18 cellular contexts compared by ENCODE assay signal in the genomic region with DNA sequence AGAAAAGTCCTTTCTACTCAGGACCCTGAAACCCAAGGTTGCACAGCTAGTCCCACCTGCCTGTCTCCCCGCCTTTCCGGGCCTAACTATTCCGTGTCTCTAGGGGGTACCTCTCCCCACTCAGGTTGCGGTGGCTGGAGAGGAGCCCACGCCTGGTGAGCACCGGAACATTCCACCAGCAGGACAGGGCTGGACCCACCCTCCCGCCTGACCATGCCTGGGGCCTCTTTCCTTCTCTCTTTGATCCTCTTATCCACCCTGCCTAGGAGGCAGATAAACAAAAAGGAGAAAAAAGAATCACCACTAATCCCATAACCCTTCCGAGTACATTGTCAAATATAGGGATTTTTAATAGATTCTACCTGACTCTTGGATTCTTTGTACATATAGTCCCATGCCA. TPM values are rescaled to one million over a fixed set of nuclear protein-coding genes. Genes with fewer than 3 reads are reported as not detected.
A peak's percentile ranks its signal among the peaks of the same experiment; 100 is the strongest.
DNase-seq lines count a peak whose midpoint lies in the region; ATAC-seq, FAIRE-seq and TF ChIP-seq lines count a peak whose summit lies in the region.
"Had no signal": no experiment of that assay in that cellular context is flagged by ENCODE, and none has a peak within 500 bp of the region (broad histone marks: within the 10 kb centered on the region; RNA-seq: fewer than 3 reads in every experiment).

No MANE protein-coding gene starts in this region.

- H3K23ac ChIP-seq in H1 (ENCODE audit: insufficient read length), result no peak overlapping the region

- 80% methylated on average over 7 of the region's 8 CpGs; no CpG with 5 or more reads in 1 of the 2 experiments for WGBS in H1 (ENCODE audit: extremely low coverage in 1 of 2, insufficient coverage in 1 of 2, insufficient read length in 1 of 2, insufficient replicate concordance in 2 of 2, low coverage in 1 of 2, low lambda C conversion rate in 2 of 2, missing lambda C conversion rate in 1 of 2), 2 experiments
- 41 to 67% (median 57%) methylated on average over 7 to 8 of the region's 8 CpGs for WGBS in stomach, 5 donors

- no peak for DNase-seq in activated CD4-positive, alpha-beta memory T cell treated with anti-CD3 and anti-CD28 coated beads, Interleukin-2, amount 10 ng/mL, durations not matched to agents 7 days and 5 days
- no peak for DNase-seq in activated CD4-positive, alpha-beta memory T cell treated with anti-CD3 and anti-CD28 coated beads for 36 hours
- DNase-seq in CD8-positive, alpha-beta memory T cell, result no peak
- DNase-seq in H1 (ENCODE audit: low read depth in 1 of 2, low spot score in 2 of 2) (no peak), stomach (no peak), kidney (no peak)
- no peak for DNase-seq in activated CD8-positive, alpha-beta memory T cell treated with anti-CD3 and anti-CD28 coated beads, Interleukin-2, amount 50 U/mL, for 4 hours
- DNase-seq: DMS79 treated with DMSO at 0.1 percent for 48 hours, HFFc6, MG63, NCI-H1105, NCI-H187, Right ventricle myocardium superior had no signal

- peaks cover 5 to 6% of the 10 kb centered on the region in 2 experiments for H4K20me1 ChIP-seq in H1 (replicated peaks in 1 of 2; ENCODE audit: control insufficient read depth in 1 of 2, insufficient read depth in 2 of 2, low read length in 2 of 2)

- no peak overlapping the region for H3K4me3 Mint-ChIP-seq in activated CD4-positive, alpha-beta memory T cell treated with anti-CD3 and anti-CD28 coated beads, Interleukin-2, amount 10 ng/mL, durations not matched to agents 7 days and 5 days
- no peak overlapping the region for H3K4me3 Mint-ChIP-seq in activated CD4-positive, alpha-beta memory T cell treated with anti-CD3 and anti-CD28 coated beads for 36 hours
- peak overlapping the region in 1 of 7 donors; percentile 54 for H3K4me3 Mint-ChIP-seq in CD8-positive, alpha-beta memory T cell
- H3K4me3 Mint-ChIP-seq: HFFc6 had no signal

- H3K14ac ChIP-seq in H1 (ENCODE audit: insufficient read length), result no peak overlapping the region

- no peak overlapping the region for H2BK120ac ChIP-seq in H1 (replicated peaks; ENCODE audit: low read depth, low read length)

- TF ChIP-seq CTCF in H1 (IDR thresholded peaks at IDR 0.05; ENCODE audit: control extremely low read depth in 1 of 3, insufficient read depth in 1 of 3, low read depth in 1 of 3, low read length in 3 of 3), result no peak
- no peak for TF ChIP-seq CTCF in stomach (IDR thresholded peaks at IDR 0.05)
- TF ChIP-seq CTCF in kidney (IDR thresholded peaks at IDR 0.05; ENCODE audit: borderline replicate concordance, extremely low read depth, insufficient read depth), result no peak

- peak overlapping the region; percentile 49 for H3K27ac Mint-ChIP-seq in activated CD4-positive, alpha-beta memory T cell treated with anti-CD3 and anti-CD28 coated beads, Interleukin-2, amount 10 ng/mL, durations not matched to agents 7 days and 5 days
- no peak overlapping the region for H3K27ac Mint-ChIP-seq in activated CD4-positive, alpha-beta memory T cell treated with anti-CD3 and anti-CD28 coated beads for 36 hours
- H3K27ac Mint-ChIP-seq in CD8-positive, alpha-beta memory T cell, result peak overlapping the region in 7 of 8 donors; percentile 22 to 91 (median 76)
- H3K27ac Mint-ChIP-seq: HFFc6 had no signal

- no peak overlapping the region for H3K56ac ChIP-seq in H1 (replicated peaks; ENCODE audit: insufficient read length, low read depth, low read length)

- H2BK20ac ChIP-seq in H1 (ENCODE audit: low read length), result no peak overlapping the region

- no peak overlapping the region for H2BK5ac ChIP-seq in H1 (ENCODE audit: low read depth, low read length)

- no peak overlapping the region for H3K4ac ChIP-seq in H1 (replicated peaks; ENCODE audit: insufficient read length, low read depth, low read length)

- TF ChIP-seq RAD21 in H1 (IDR thresholded peaks at IDR 0.05 in 1 of 2, conservative IDR thresholded peaks at IDR 0.05 in 1 of 2; ENCODE audit: low read depth in 2 of 2, low read length in 2 of 2), result no peak

- TF ChIP-seq EP300 in H1 (IDR thresholded peaks at IDR 0.05; ENCODE audit: borderline replicate concordance in 1 of 2, low read depth in 2 of 2, low read length in 2 of 2) (no peak), stomach (IDR thresholded peaks at IDR 0.05) (no peak)

- no peak overlapping the region for H2BK15ac ChIP-seq in H1 (ENCODE audit: low read length)

- no peaks in the 10 kb centered on the region for H3K36me3 ChIP-seq in CD8-positive, alpha-beta memory T cell (ENCODE audit: insufficient read depth, low read length)
- H3K36me3 ChIP-seq in H1 (ENCODE audit: control insufficient read depth in 2 of 4, insufficient read depth in 4 of 4, low read length in 3 of 4) (no peaks in the 10 kb centered on the region), stomach (peaks cover 0 to 31% (median 10%) of the 10 kb centered on the region in 4 donors), kidney (ENCODE audit: control insufficient read depth in 1 of 2, insufficient read depth in 2 of 2, low read length in 2 of 2) (peaks cover 0 to 4% of the 10 kb centered on the region in 2 donors)
- H3K36me3 ChIP-seq: MG63 had no signal

- no peak overlapping the region for H3K18ac ChIP-seq in H1 (ENCODE audit: extremely low read depth, low read length)

- H3K27ac ChIP-seq in CD8-positive, alpha-beta memory T cell (ENCODE audit: low read depth, low read length), result no peak overlapping the region
- H3K27ac ChIP-seq in H1 (ENCODE audit: low read depth, low read length), result no peak overlapping the region
- peak overlapping the region in 3 of 5 donors; percentile 1 to 76 (median 17) for H3K27ac ChIP-seq in stomach
- H3K27ac ChIP-seq in kidney (ENCODE audit: low read depth in 2 of 2, low read length in 2 of 2), result peak overlapping the region in 1 of 2 donors; percentile 22
- H3K27ac ChIP-seq: C4-2B had no signal

- H3K23me2 ChIP-seq in H1 (ENCODE audit: low read depth, low read length), result no peaks in the 10 kb centered on the region

- H2AK5ac ChIP-seq in H1 (ENCODE audit: low read depth, low read length), result no peak overlapping the region

- H3K9me3 Mint-ChIP-seq in activated CD4-positive, alpha-beta memory T cell treated with anti-CD3 and anti-CD28 coated beads, Interleukin-2, amount 10 ng/mL, durations not matched to agents 7 days and 5 days, result no peaks in the 10 kb centered on the region
- no peaks in the 10 kb centered on the region for H3K9me3 Mint-ChIP-seq in activated CD4-positive, alpha-beta memory T cell treated with anti-CD3 and anti-CD28 coated beads for 36 hours
- H3K9me3 Mint-ChIP-seq in CD8-positive, alpha-beta memory T cell, result no peaks in the 10 kb centered on the region
- H3K9me3 Mint-ChIP-seq: HFFc6 had no signal

- H3K9ac ChIP-seq in H1 (replicated peaks in 1 of 4; ENCODE audit: extremely low read depth in 1 of 4, low read depth in 3 of 4, low read length in 3 of 4) (no peak overlapping the region), kidney (ENCODE audit: low read length in 2 of 2) (peak overlapping the region in 1 of 2 donors; percentile 12)

- H4K8ac ChIP-seq in H1 (ENCODE audit: extremely low read depth, insufficient read depth, low read length), result peak overlapping the region; percentile 38; the same call in 1 of the 2 replicates

- H3K4me1 ChIP-seq in CD8-positive, alpha-beta memory T cell (ENCODE audit: insufficient read depth, low read length), result peaks cover 30% of the 10 kb centered on the region
- H3K4me1 ChIP-seq in H1 (replicated peaks in 1 of 4; ENCODE audit: control insufficient read depth in 3 of 4, insufficient read depth in 4 of 4, low read length in 3 of 4), result peaks cover 0 to under 1% (median 0%) of the 10 kb centered on the region in 4 experiments; a peak in 2 of 7 replicates
- peaks cover 27 to 88% (median 59%) of the 10 kb centered on the region in 4 donors for H3K4me1 ChIP-seq in stomach
- H3K4me1 ChIP-seq in kidney (ENCODE audit: control insufficient read depth in 1 of 2, insufficient read depth in 1 of 2, low read depth in 1 of 2, low read length in 2 of 2), result peaks cover 27 to 38% of the 10 kb centered on the region in 2 donors

- peaks cover 30% of the 10 kb centered on the region for H3K4me1 Mint-ChIP-seq in activated CD4-positive, alpha-beta memory T cell treated with anti-CD3 and anti-CD28 coated beads, Interleukin-2, amount 10 ng/mL, durations not matched to agents 7 days and 5 days
- H3K4me1 Mint-ChIP-seq in activated CD4-positive, alpha-beta memory T cell treated with anti-CD3 and anti-CD28 coated beads for 36 hours (ENCODE audit: low read depth), result peaks cover 24% of the 10 kb centered on the region
- H3K4me1 Mint-ChIP-seq in CD8-positive, alpha-beta memory T cell, result peaks cover 28 to 45% (median 36%) of the 10 kb centered on the region in 3 donors

- H3K9me3 ChIP-seq in CD8-positive, alpha-beta memory T cell (ENCODE audit: low read length), result no peaks in the 10 kb centered on the region
- H3K9me3 ChIP-seq in H1 (ENCODE audit: insufficient read depth in 2 of 2, low read depth in 1 of 2, low read length in 1 of 2) (no peaks in the 10 kb centered on the region), stomach (no peaks in the 10 kb centered on the region), kidney (ENCODE audit: control insufficient read depth in 1 of 2, low read length in 2 of 2) (no peaks in the 10 kb centered on the region)
- H3K9me3 ChIP-seq: MG63, Peyer's patch had no signal

- intact Hi-C loops in activated CD4-positive, alpha-beta memory T cell treated with anti-CD3 and anti-CD28 coated beads for 36 hours (cut with micrococcal nuclease), result no loop called here
- intact Hi-C loops in stomach (cut with DNase I; ENCODE audit: low total_unique reads) (loop anchor here (10.0 kb wide), 1 partner anchor 48 kb away; the partner anchor contains the start of gene MYO15B), kidney (cut with DNase I) (no loop called here)

- no peak overlapping the region for H4K91ac ChIP-seq in H1 (replicated peaks; ENCODE audit: insufficient read length, low read length)

- H4K5ac ChIP-seq in H1 (ENCODE audit: insufficient read length, low read depth, low read length), result no peak overlapping the region

- no peak for TF ChIP-seq POLR2A in H1 (IDR thresholded peaks at IDR 0.05; ENCODE audit: control extremely low read depth in 1 of 2, low read depth in 2 of 2, low read length in 2 of 2)
- TF ChIP-seq POLR2A in stomach (IDR thresholded peaks at IDR 0.05), result no peak

- H3K79me1 ChIP-seq in H1 (ENCODE audit: low read depth, low read length), result peaks cover 2% of the 10 kb centered on the region; the same call in 1 of the 2 replicates

- ATAC-seq in GM21619 (IDR thresholded peaks at IDR 0.05; ENCODE audit: unreplicated experiment), result no peak

- no peak overlapping the region for H2AFZ ChIP-seq in H1 (ENCODE audit: low read length)

- no peak overlapping the region for H2BK12ac ChIP-seq in H1 (ENCODE audit: low read depth, low read length)

- FAIRE-seq in H1 (lab: Jason Lieb, UNC), result no peak
- no peak for FAIRE-seq in kidney (lab: Jason Lieb, UNC)
- FAIRE-seq: G401.6, GM12892 had no signal

- H3K4me2 ChIP-seq in H1 (ENCODE audit: insufficient read depth in 1 of 2, low read depth in 2 of 2, low read length in 2 of 2), result no peak overlapping the region

- no peaks in the 10 kb centered on the region for H3K27me3 ChIP-seq in CD8-positive, alpha-beta memory T cell (ENCODE audit: insufficient read depth, low read length, poor library complexity, severe bottlenecking)
- H3K27me3 ChIP-seq in H1 (replicated peaks in 1 of 4; ENCODE audit: control insufficient read depth in 3 of 4, extremely low read depth in 1 of 4, insufficient read depth in 3 of 4, low read length in 3 of 4) (no peaks in the 10 kb centered on the region), stomach (no peaks in the 10 kb centered on the region)
- H3K27me3 ChIP-seq: MG63, Peyer's patch had no signal

- no peak overlapping the region for H3K4me3 ChIP-seq in CD8-positive, alpha-beta memory T cell (ENCODE audit: low read length)
- H3K4me3 ChIP-seq in H1 (ENCODE audit: extremely low read depth in 1 of 4, insufficient read depth in 2 of 4, low read depth in 3 of 4, low read length in 4 of 4), result no peak overlapping the region
- H3K4me3 ChIP-seq in stomach, result no peak overlapping the region
- H3K4me3 ChIP-seq in kidney (ENCODE audit: low read length in 2 of 2), result no peak overlapping the region
- H3K4me3 ChIP-seq: MG63, Peyer's patch had no signal

- H3K27me3 Mint-ChIP-seq in activated CD4-positive, alpha-beta memory T cell treated with anti-CD3 and anti-CD28 coated beads, Interleukin-2, amount 10 ng/mL, durations not matched to agents 7 days and 5 days, result no peaks in the 10 kb centered on the region
- no peaks in the 10 kb centered on the region for H3K27me3 Mint-ChIP-seq in activated CD4-positive, alpha-beta memory T cell treated with anti-CD3 and anti-CD28 coated beads for 36 hours
- H3K27me3 Mint-ChIP-seq in CD8-positive, alpha-beta memory T cell, result no peaks in the 10 kb centered on the region

- CTCF ChIA-PET in activated CD4-positive, alpha-beta memory T cell treated with anti-CD3 and anti-CD28 coated beads, Interleukin-2, amount 10 ng/mL, durations not matched to agents 7 days and 5 days (lab: Charles Lee), result no interaction called here
- CTCF ChIA-PET in activated CD4-positive, alpha-beta memory T cell treated with anti-CD3 and anti-CD28 coated beads for 36 hours (lab: Charles Lee), result interaction anchor here (1.9 to 3.5 kb wide), 2 partner anchors 11 to 20 kb away, joined by 7 to 11 read pairs; partner anchors contain the start of genes LLGL2 and TSEN54
- CTCF ChIA-PET in CD8-positive, alpha-beta memory T cell (lab: Charles Lee), result interaction anchor here (1.4 to 2.7 kb wide), 2 partner anchors 52 to 111 kb away, joined by 3 to 9 read pairs; no protein-coding TSS in a partner anchor
- CTCF ChIA-PET in H1 (lab: Charles Lee; ENCODE audit: partially characterized antibody), result interaction anchor here (0.9 kb wide), 1 partner anchor 15 kb away, joined by 3 read pairs; no protein-coding TSS in a partner anchor

- POLR2A ChIA-PET in activated CD4-positive, alpha-beta memory T cell treated with anti-CD3 and anti-CD28 coated beads, Interleukin-2, amount 10 ng/mL, durations not matched to agents 7 days and 5 days (lab: Charles Lee), result interaction anchor here (2.3 to 3.5 kb wide), 3 partner anchors 10 to 19 kb away, joined by 11 to 45 read pairs (median 26); partner anchors contain the start of genes LLGL2 and TSEN54
- POLR2A ChIA-PET in activated CD4-positive, alpha-beta memory T cell treated with anti-CD3 and anti-CD28 coated beads for 36 hours (lab: Charles Lee), result no interaction called here
- POLR2A ChIA-PET in CD8-positive, alpha-beta memory T cell (lab: Charles Lee), result interaction anchor here (1.5 to 2.2 kb wide), 2 partner anchors 15 to 20 kb away, joined by 4 to 16 read pairs; partner anchors contain the start of gene TSEN54
- POLR2A ChIA-PET in H1 (lab: Charles Lee; ENCODE audit: partially characterized antibody), result interaction anchor here (0.7 to 1.4 kb wide), 2 partner anchors 244 to 524 kb away, joined by 3 read pairs; partner anchors contain the start of gene MRPL58

- peaks cover 7% of the 10 kb centered on the region for H3K36me3 Mint-ChIP-seq in activated CD4-positive, alpha-beta memory T cell treated with anti-CD3 and anti-CD28 coated beads, Interleukin-2, amount 10 ng/mL, durations not matched to agents 7 days and 5 days (ENCODE audit: low read depth)
- no peaks in the 10 kb centered on the region for H3K36me3 Mint-ChIP-seq in activated CD4-positive, alpha-beta memory T cell treated with anti-CD3 and anti-CD28 coated beads for 36 hours
- peaks cover 3 to 23% (median 4%) of the 10 kb centered on the region in 3 donors for H3K36me3 Mint-ChIP-seq in CD8-positive, alpha-beta memory T cell

- H3K79me2 ChIP-seq in H1 (ENCODE audit: control insufficient read depth in 1 of 2, insufficient read depth in 2 of 2, low read length in 2 of 2), result no peaks in the 10 kb centered on the region; a peak in 1 of 4 replicates

RNA-seq across cellular contexts. Expression of gene LLGL2, which starts 10.9 kb away (rescaled TPM):
- 10 to 100 TPM; 25.9 to 27.8 TPM for total RNA-seq in activated CD4-positive, alpha-beta memory T cell treated with anti-CD3 and anti-CD28 coated beads, Interleukin-2, amount 10 ng/mL, durations not matched to agents 7 days and 5 days
- total RNA-seq in activated CD4-positive, alpha-beta memory T cell treated with anti-CD3 and anti-CD28 coated beads for 36 hours, result 10 to 100 TPM; 15.6 to 17.1 TPM
- total RNA-seq in CD8-positive, alpha-beta memory T cell, result 10 to 100 TPM; 17.1 to 17.8 TPM
- 39.5 TPM for polyA plus RNA-seq in CD8-positive, alpha-beta memory T cell
- total RNA-seq in H1 (2021; fragmentation: NEBNext Ultra II Directional; extraction: Animal tissue kit (Norgen Biotek cat#: 25700)), result 64.5 and 66.6 TPM in 2 replicates
- polyA plus RNA-seq in H1 (2011; rRNA removed), result 77.1 and 126 TPM in 2 replicates
- 90.7 TPM for polyA plus RNA-seq in H1 (2011; cell fraction: cytosol; rRNA removed)
- polyA plus RNA-seq in H1 (2011; cell fraction: nucleus; rRNA removed), result 171 TPM
- 38.9 to 72.3 TPM (median 69.7 TPM) in 4 replicates for polyA plus RNA-seq in H1 (2012, experiment 1 of 2)
- polyA plus RNA-seq in H1 (2012, experiment 2 of 2), result 58.3 TPM
- polyA plus RNA-seq in H1 (2013, experiment 1 of 2), result 47.7 TPM
- 43.3 TPM for polyA plus RNA-seq in H1 (2013, experiment 2 of 2)
- 22.8 and 39.6 TPM in 2 replicates for polyA minus RNA-seq in H1 (2011; rRNA and poly(A)+ RNA removed)
- polyA minus RNA-seq in H1 (2011; cell fraction: cytosol; rRNA and poly(A)+ RNA removed), result 33.2 TPM
- 44.7 TPM for polyA minus RNA-seq in H1 (2011; cell fraction: nucleus; rRNA and poly(A)+ RNA removed)
- 100 to 1,000 TPM in 4 of 5 donors, 10 to 100 TPM in 1; 72.3 to 565 (median 165) TPM for total RNA-seq in stomach
- 100 to 1,000 TPM; 144 to 199 (median 184) TPM for polyA plus RNA-seq in stomach
- 262 TPM for total RNA-seq in kidney
- polyA plus RNA-seq in kidney (ENCODE audit: insufficient read depth, low read depth, low replicate concordance), result 181 TPM

RNA-seq across cellular contexts. Expression of gene TSEN54, which starts 20.1 kb away (rescaled TPM):
- 10 to 100 TPM; 55.6 to 60.5 TPM for total RNA-seq in activated CD4-positive, alpha-beta memory T cell treated with anti-CD3 and anti-CD28 coated beads, Interleukin-2, amount 10 ng/mL, durations not matched to agents 7 days and 5 days
- 10 to 100 TPM; 34.9 to 39.7 TPM for total RNA-seq in activated CD4-positive, alpha-beta memory T cell treated with anti-CD3 and anti-CD28 coated beads for 36 hours
- 10 to 100 TPM; 49.7 to 56.9 TPM for total RNA-seq in CD8-positive, alpha-beta memory T cell
- 152 TPM for polyA plus RNA-seq in CD8-positive, alpha-beta memory T cell
- 43.6 and 44.8 TPM in 2 replicates for total RNA-seq in H1 (2021; fragmentation: NEBNext Ultra II Directional; extraction: Animal tissue kit (Norgen Biotek cat#: 25700))
- 60.3 and 68.1 TPM in 2 replicates for polyA plus RNA-seq in H1 (2011; rRNA removed)
- polyA plus RNA-seq in H1 (2011; cell fraction: cytosol; rRNA removed), result 52.7 TPM
- polyA plus RNA-seq in H1 (2011; cell fraction: nucleus; rRNA removed), result 106 TPM
- 41.4 to 67.2 TPM (median 56.3 TPM) in 4 replicates for polyA plus RNA-seq in H1 (2012, experiment 1 of 2)
- polyA plus RNA-seq in H1 (2012, experiment 2 of 2), result 63.3 TPM
- polyA plus RNA-seq in H1 (2013, experiment 1 of 2), result 32.9 TPM
- 29.0 TPM for polyA plus RNA-seq in H1 (2013, experiment 2 of 2)
- 35.2 and 45.8 TPM in 2 replicates for polyA minus RNA-seq in H1 (2011; rRNA and poly(A)+ RNA removed)
- polyA minus RNA-seq in H1 (2011; cell fraction: cytosol; rRNA and poly(A)+ RNA removed), result 14.6 TPM
- polyA minus RNA-seq in H1 (2011; cell fraction: nucleus; rRNA and poly(A)+ RNA removed), result 18.1 TPM
- total RNA-seq in stomach, result 100 to 1,000 TPM in 2 of 5 donors, 10 to 100 TPM in 3; 13.2 to 219 (median 48.1) TPM
- polyA plus RNA-seq in stomach, result 10 to 100 TPM; 20.8 to 49.7 (median 36.2) TPM
- 25.8 TPM for total RNA-seq in kidney
- 33.8 TPM for polyA plus RNA-seq in kidney (ENCODE audit: insufficient read depth, low read depth, low replicate concordance)

RNA-seq across cellular contexts. Expression of gene CASKIN2, which starts 21.1 kb away (rescaled TPM):
- 1 to 10 TPM; 1.5 to 1.9 TPM for total RNA-seq in activated CD4-positive, alpha-beta memory T cell treated with anti-CD3 and anti-CD28 coated beads, Interleukin-2, amount 10 ng/mL, durations not matched to agents 7 days and 5 days
- 1 to 10 TPM; 4.7 to 5.3 TPM for total RNA-seq in activated CD4-positive, alpha-beta memory T cell treated with anti-CD3 and anti-CD28 coated beads for 36 hours
- 10 to 100 TPM in 1 of 2 experiments, 1 to 10 TPM in 1; 6.9 to 11.1 TPM for total RNA-seq in CD8-positive, alpha-beta memory T cell
- 0.15 TPM for polyA plus RNA-seq in CD8-positive, alpha-beta memory T cell
- 28.9 and 32.3 TPM in 2 replicates for total RNA-seq in H1 (2021; fragmentation: NEBNext Ultra II Directional; extraction: Animal tissue kit (Norgen Biotek cat#: 25700))
- polyA plus RNA-seq in H1 (2011; rRNA removed), result 6.7 and 10.6 TPM in 2 replicates
- polyA plus RNA-seq in H1 (2011; cell fraction: cytosol; rRNA removed), result 6.0 TPM
- 36.0 TPM for polyA plus RNA-seq in H1 (2011; cell fraction: nucleus; rRNA removed)
- polyA plus RNA-seq in H1 (2012, experiment 1 of 2), result 10.0 to 15.3 TPM (median 14.4 TPM) in 4 replicates
- 12.7 TPM for polyA plus RNA-seq in H1 (2012, experiment 2 of 2)
- polyA plus RNA-seq in H1 (2013, experiment 1 of 2), result 8.6 TPM
- polyA plus RNA-seq in H1 (2013, experiment 2 of 2), result 8.0 TPM
- 9.0 and 13.9 TPM in 2 replicates for polyA minus RNA-seq in H1 (2011; rRNA and poly(A)+ RNA removed)
- polyA minus RNA-seq in H1 (2011; cell fraction: cytosol; rRNA and poly(A)+ RNA removed), result 8.7 TPM
- 19.4 TPM for polyA minus RNA-seq in H1 (2011; cell fraction: nucleus; rRNA and poly(A)+ RNA removed)
- 10 to 100 TPM in 4 of 5 donors, 1 to 10 TPM in 1; 9.0 to 27.4 (median 15.6) TPM for total RNA-seq in stomach
- polyA plus RNA-seq in stomach, result 1 to 10 TPM; 5.4 to 9.3 (median 8.8) TPM
- 98.6 TPM for total RNA-seq in kidney
- polyA plus RNA-seq in kidney (ENCODE audit: insufficient read depth, low read depth, low replicate concordance), result 25.0 TPM

RNA-seq across cellular contexts. Expression of gene MYO15B, which starts 51.2 kb away (rescaled TPM):
- total RNA-seq in activated CD4-positive, alpha-beta memory T cell treated with anti-CD3 and anti-CD28 coated beads, Interleukin-2, amount 10 ng/mL, durations not matched to agents 7 days and 5 days, result 10 to 100 TPM; 11.3 to 13.7 TPM
- 10 to 100 TPM; 16.8 to 20.5 TPM for total RNA-seq in activated CD4-positive, alpha-beta memory T cell treated with anti-CD3 and anti-CD28 coated beads for 36 hours
- 10 to 100 TPM; 26.1 to 33.3 TPM for total RNA-seq in CD8-positive, alpha-beta memory T cell
- 1.6 TPM for polyA plus RNA-seq in CD8-positive, alpha-beta memory T cell
- 11.2 and 13.8 TPM in 2 replicates for total RNA-seq in H1 (2021; fragmentation: NEBNext Ultra II Directional; extraction: Animal tissue kit (Norgen Biotek cat#: 25700))
- polyA plus RNA-seq in H1 (2011; rRNA removed), result 7.1 and 15.1 TPM in 2 replicates
- polyA plus RNA-seq in H1 (2011; cell fraction: cytosol; rRNA removed), result 12.4 TPM
- 107 TPM for polyA plus RNA-seq in H1 (2011; cell fraction: nucleus; rRNA removed)
- polyA plus RNA-seq in H1 (2012, experiment 1 of 2), result 9.4 to 17.6 TPM (median 14.5 TPM) in 4 replicates
- polyA plus RNA-seq in H1 (2012, experiment 2 of 2), result 5.4 TPM
- 5.8 TPM for polyA plus RNA-seq in H1 (2013, experiment 1 of 2)
- polyA plus RNA-seq in H1 (2013, experiment 2 of 2), result 4.9 TPM
- polyA minus RNA-seq in H1 (2011; rRNA and poly(A)+ RNA removed), result 4.1 and 7.9 TPM in 2 replicates
- polyA minus RNA-seq in H1 (2011; cell fraction: cytosol; rRNA and poly(A)+ RNA removed), result 12.5 TPM
- 40.4 TPM for polyA minus RNA-seq in H1 (2011; cell fraction: nucleus; rRNA and poly(A)+ RNA removed)
- 100 to 1,000 TPM; 138 to 515 (median 186) TPM for total RNA-seq in stomach
- 10 to 100 TPM; 67.7 to 82.3 (median 68.5) TPM for polyA plus RNA-seq in stomach
- 286 TPM for total RNA-seq in kidney
- polyA plus RNA-seq in kidney (ENCODE audit: insufficient read depth, low read depth, low replicate concordance), result 139 TPM

Comparison
In these comparisons a context has a peak if more than half of its experiments do, and no peak if none do; other contexts are left out.
1. H3K27ac ChIP-seq: peak in stomach (3 of 5); none in CD8-positive, alpha-beta memory T cell (single experiment) and H1 (single experiment).